Comparison of ENCODE assay signal across 2 cellular contexts in the genomic region with DNA sequence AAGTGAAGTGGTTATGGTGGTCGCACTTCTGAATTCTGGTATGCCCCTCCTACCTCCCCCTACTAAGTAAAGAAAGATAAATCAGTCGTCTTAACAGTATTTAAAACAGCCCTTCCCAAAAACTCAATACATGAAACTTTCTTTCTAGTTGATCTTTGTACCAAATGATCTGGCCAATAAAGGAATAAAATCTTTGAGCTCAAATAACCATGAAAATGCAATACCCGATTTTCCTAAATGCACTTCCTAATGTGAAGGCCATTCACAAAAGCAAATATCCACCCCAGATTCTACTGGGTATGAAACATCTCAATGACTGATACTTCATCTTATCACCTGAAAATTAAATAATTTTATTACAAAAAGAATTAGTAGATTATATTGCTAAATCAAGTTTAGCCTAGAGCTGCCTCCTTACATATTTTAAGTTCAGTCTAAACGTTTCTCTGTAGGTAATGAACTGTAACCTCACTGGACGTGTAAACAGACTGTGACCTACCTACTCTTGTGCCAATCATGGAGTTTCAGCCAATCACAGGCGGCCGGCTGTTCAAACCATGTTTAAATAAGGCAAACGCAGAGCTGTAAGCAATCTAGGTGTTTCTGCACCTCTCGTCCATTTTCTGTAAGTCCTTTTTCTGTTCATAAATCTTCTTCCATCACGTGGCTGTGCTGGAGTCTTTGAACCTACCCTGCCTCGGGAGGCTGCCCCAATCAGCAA.
TF ChIP-seq lines count a peak whose summit lies in the region.

No MANE protein-coding gene starts in this region.

TF ChIP-seq in IMR-90, 13 proteins besides CTCF, POLR2A, EP300 and RAD21:
- TF ChIP-seq MAZ (IDR thresholded peaks at IDR 0.05; ENCODE audit: borderline replicate concordance, low read depth, low read length), result no peak
- no peak for TF ChIP-seq MAFK (IDR thresholded peaks at IDR 0.05; ENCODE audit: low read depth, low read length)
- no peak for TF ChIP-seq BHLHE40 (IDR thresholded peaks at IDR 0.05; ENCODE audit: low read depth, low read length)
- TF ChIP-seq SMC3 (IDR thresholded peaks at IDR 0.05; ENCODE audit: low read depth, low read length), result no peak
- TF ChIP-seq RCOR1 (IDR thresholded peaks at IDR 0.05; ENCODE audit: insufficient replicate concordance, low read length), result no peak
- TF ChIP-seq, protein P1, sequence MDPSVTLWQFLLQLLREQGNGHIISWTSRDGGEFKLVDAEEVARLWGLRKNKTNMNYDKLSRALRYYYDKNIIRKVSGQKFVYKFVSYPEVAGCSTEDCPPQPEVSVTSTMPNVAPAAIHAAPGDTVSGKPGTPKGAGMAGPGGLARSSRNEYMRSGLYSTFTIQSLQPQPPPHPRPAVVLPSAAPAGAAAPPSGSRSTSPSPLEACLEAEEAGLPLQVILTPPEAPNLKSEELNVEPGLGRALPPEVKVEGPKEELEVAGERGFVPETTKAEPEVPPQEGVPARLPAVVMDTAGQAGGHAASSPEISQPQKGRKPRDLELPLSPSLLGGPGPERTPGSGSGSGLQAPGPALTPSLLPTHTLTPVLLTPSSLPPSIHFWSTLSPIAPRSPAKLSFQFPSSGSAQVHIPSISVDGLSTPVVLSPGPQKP (IDR thresholded peaks at IDR 0.05; ENCODE audit: borderline replicate concordance, low read depth, low read length), result no peak
- TF ChIP-seq CEBPB (IDR thresholded peaks at IDR 0.05; ENCODE audit: low read depth, low read length), result no peak

TF ChIP-seq in K562, 482 proteins besides CTCF, POLR2A, EP300 and RAD21:
- TF ChIP-seq ZNF780A (CRISPR knock-in tag; IDR thresholded peaks at IDR 0.05), result no peak
- TF ChIP-seq ZNF224 (CRISPR knock-in tag; IDR thresholded peaks at IDR 0.05), result no peak
- TF ChIP-seq NFYB (IDR thresholded peaks at IDR 0.05; ENCODE audit: extremely low read depth, insufficient read length), result peak; percentile 50
- peak; percentile 85 for TF ChIP-seq PKNOX1 (IDR thresholded peaks at IDR 0.05)
- TF ChIP-seq, protein P2, sequence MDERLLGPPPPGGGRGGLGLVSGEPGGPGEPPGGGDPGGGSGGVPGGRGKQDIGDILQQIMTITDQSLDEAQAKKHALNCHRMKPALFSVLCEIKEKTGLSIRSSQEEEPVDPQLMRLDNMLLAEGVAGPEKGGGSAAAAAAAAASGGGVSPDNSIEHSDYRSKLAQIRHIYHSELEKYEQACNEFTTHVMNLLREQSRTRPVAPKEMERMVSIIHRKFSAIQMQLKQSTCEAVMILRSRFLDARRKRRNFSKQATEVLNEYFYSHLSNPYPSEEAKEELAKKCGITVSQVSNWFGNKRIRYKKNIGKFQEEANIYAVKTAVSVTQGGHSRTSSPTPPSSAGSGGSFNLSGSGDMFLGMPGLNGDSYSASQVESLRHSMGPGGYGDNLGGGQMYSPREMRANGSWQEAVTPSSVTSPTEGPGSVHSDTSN (CRISPR knock-in tag; IDR thresholded peaks at IDR 0.05; ENCODE audit: low read depth), result no peak
- TF ChIP-seq, protein P2 (tag; conservative IDR thresholded peaks at IDR 0.05; ENCODE audit: low read depth), result peak; percentile 56; the same call in 1 of the 2 replicates
